ENCODE assay signal across 11 cellular contexts in the genomic region with DNA sequence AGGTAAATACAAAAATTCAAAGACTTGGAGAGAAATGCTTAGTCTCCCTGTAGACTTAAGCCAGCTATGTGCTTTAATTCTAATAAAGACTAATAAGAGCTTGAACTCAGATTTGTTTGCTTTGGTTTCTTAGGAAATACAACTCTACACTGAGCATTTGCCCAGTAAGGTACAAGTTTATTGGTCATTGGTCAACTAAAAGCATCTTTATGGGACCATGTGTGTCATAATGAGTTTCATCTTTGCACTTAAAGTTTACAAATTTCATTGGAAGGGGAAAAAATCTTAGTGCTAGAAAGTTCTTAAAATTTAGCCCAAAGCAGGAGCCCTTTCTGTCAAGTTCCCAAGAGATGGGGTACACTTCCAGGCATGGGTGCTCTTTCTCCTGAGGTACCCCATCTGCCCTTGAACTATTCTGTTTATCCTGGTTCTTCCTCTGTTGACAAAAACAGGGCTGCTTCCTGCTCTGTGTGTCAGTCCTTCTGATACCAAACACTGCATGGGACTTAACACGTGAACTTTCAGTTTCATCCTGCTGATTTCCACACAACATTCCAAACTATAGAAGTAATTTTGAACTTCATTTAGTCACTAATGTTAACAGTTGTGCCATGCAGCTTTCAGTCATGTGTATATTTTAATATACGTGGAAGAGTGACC.
DNase-seq lines count a peak whose midpoint lies in the region; ATAC-seq and TF ChIP-seq lines count a peak whose summit lies in the region.
"Had no signal": no experiment of that assay in that cellular context is flagged by ENCODE, and none has a peak within 500 bp of the region (broad histone marks: within the 10 kb centered on the region; RNA-seq: fewer than 3 reads in every experiment).

No MANE protein-coding gene starts in this region.

- H3K27ac ChIP-seq in upper lobe of right lung = peak overlapping the region; percentile 5
- H3K27ac ChIP-seq: KMS-11 had no signal

- no peaks in the 10 kb centered on the region for H3K36me3 Mint-ChIP-seq in natural killer cell

- no peak overlapping the region for H3K27ac Mint-ChIP-seq in natural killer cell

- TF ChIP-seq CTCF in epithelial cell of esophagus (IDR thresholded peaks at IDR 0.05; ENCODE audit: insufficient read depth, low read depth, low read length, missing control alignments) = no peak
- TF ChIP-seq CTCF in upper lobe of right lung (IDR thresholded peaks at IDR 0.05) = no peak
- TF ChIP-seq CTCF in natural killer cell (IDR thresholded peaks at IDR 0.05) = no peak

- no peaks in the 10 kb centered on the region for H3K4me1 Mint-ChIP-seq in natural killer cell

- H3K9me3 Mint-ChIP-seq in natural killer cell = peaks cover 0 to 3% of the 10 kb centered on the region in 2 donors

- intact Hi-C loops in upper lobe of right lung (cut with DNase I) (no loop called here), natural killer cell (cut with micrococcal nuclease) (no loop called here)

- H3K4me1 ChIP-seq in upper lobe of right lung = peaks cover 4% of the 10 kb centered on the region

- H3K4me3 ChIP-seq in epithelial cell of esophagus (ENCODE audit: low read length) (no peak overlapping the region), upper lobe of right lung (no peak overlapping the region)

- H3K27me3 ChIP-seq in upper lobe of right lung = no peaks in the 10 kb centered on the region

- DNase-seq in HPDE6-E6E7 (ENCODE audit: extremely low spot score) (peak; percentile 43), epithelial cell of esophagus (ENCODE audit: low read depth) (peak; percentile 83), kidney tubule cell (ENCODE audit: low spot score) (peak; percentile 51), upper lobe of right lung (no peak), natural killer cell (no peak), Ammon's horn (ENCODE audit: low spot score) (no peak)
- no peak for DNase-seq in activated naive CD4-positive, alpha-beta T cell treated with Interleukin-2 at 50 U/mL for 16 hours
- DNase-seq: activated naive CD4-positive, alpha-beta T cell treated with anti-CD3 and anti-CD28 coated beads, Interleukin-2, amount 50 U/mL, for 16 hours; PC-3; stimulated activated CD8-positive, alpha-beta memory T cell treated with anti-CD3 and anti-CD28 coated beads, Interleukin-4, amount 100 ng/mL, for 48 hours had no signal

- H3K27me3 Mint-ChIP-seq in natural killer cell (ENCODE audit: low read depth in 2 of 2) = peaks cover 0 to 3% of the 10 kb centered on the region in 2 donors

- H3K36me3 ChIP-seq in upper lobe of right lung = no peaks in the 10 kb centered on the region

- H3K9me3 ChIP-seq in upper lobe of right lung = no peaks in the 10 kb centered on the region

- no peak overlapping the region for H3K4me3 Mint-ChIP-seq in natural killer cell

- no peak for ATAC-seq in upper lobe of right lung
- ATAC-seq in natural killer cell = no peak
- ATAC-seq: PC-3 had no signal

Comparison
In these comparisons a context has a peak if more than half of its experiments do, and no peak if none do; other contexts are left out.
1. DNase-seq: peak in HPDE6-E6E7 (single experiment), epithelial cell of esophagus (single experiment) and kidney tubule cell (single experiment); none in upper lobe of right lung (single experiment), activated naive CD4-positive, alpha-beta T cell treated with Interleukin-2 at 50 U/mL for 16 hours (single experiment), natural killer cell (single experiment) and Ammon's horn (single experiment).